ENCODE assay signal across 20 cellular contexts in the genomic region with DNA sequence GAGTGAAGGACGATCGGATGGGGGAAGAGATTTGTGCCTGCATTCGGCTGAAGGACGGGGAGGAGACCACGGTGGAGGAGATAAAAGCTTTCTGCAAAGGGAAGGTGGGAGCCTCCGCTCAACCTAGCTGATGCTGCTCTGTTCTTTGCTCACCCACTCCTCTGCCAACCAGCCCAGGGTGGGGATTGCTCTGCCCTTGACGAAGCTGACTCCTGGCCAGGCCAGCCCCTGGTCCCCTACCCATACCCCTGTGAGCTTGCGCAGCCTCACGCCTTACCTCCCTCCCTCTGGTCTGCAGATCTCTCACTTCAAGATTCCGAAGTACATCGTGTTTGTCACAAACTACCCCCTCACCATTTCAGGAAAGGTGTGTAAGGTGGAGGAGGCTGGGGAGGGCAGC. TPM values are rescaled to one million over a fixed set of nuclear protein-coding genes. Genes with fewer than 3 reads are reported as not detected.
DNase-seq lines count a peak whose midpoint lies in the region; ATAC-seq and TF ChIP-seq lines count a peak whose summit lies in the region.
"Had no signal": no experiment of that assay in that cellular context is flagged by ENCODE, and none has a peak within 500 bp of the region (broad histone marks: within the 10 kb centered on the region; RNA-seq: fewer than 3 reads in every experiment).

No MANE protein-coding gene starts in this region.

- H3K36me3 ChIP-seq in Panc1 (ENCODE audit: control insufficient read depth, insufficient read depth, low read length) (no peaks in the 10 kb centered on the region), trophoblast cell (ENCODE audit: control insufficient read depth in 1 of 2, insufficient read depth in 2 of 2, low read length in 2 of 2) (peaks cover 31 to 34% of the 10 kb centered on the region in 2 experiments)
- H3K36me3 ChIP-seq: BE2C had no signal

- H2AK5ac ChIP-seq in trophoblast cell (ENCODE audit: low read length): no peak overlapping the region

- no peak overlapping the region for H2BK120ac ChIP-seq in trophoblast cell (ENCODE audit: insufficient read depth, low read length, poor library complexity)

- no CpG with 5 or more reads among the region's 11 CpGs for WGBS in trophoblast cell (ENCODE audit: extremely low coverage, insufficient coverage, insufficient read length)

- H4K8ac ChIP-seq in trophoblast cell (ENCODE audit: low read depth, low read length): no peak overlapping the region

- intact Hi-C loops in Panc1 (cut with micrococcal nuclease; ENCODE audit: unreplicated experiment): no loop called here

- H3K4me1 ChIP-seq in Panc1 (ENCODE audit: control insufficient read depth, insufficient read depth, low read length): peaks cover 4% of the 10 kb centered on the region; the same call in 1 of the 2 replicates
- H3K4me1 ChIP-seq in trophoblast cell (ENCODE audit: control insufficient read depth in 1 of 2, insufficient read depth in 2 of 2, low read length in 2 of 2): peaks cover 2 to 7% of the 10 kb centered on the region in 2 experiments
- H3K4me1 ChIP-seq: BE2C had no signal

- peaks cover 4% of the 10 kb centered on the region for H3K79me2 ChIP-seq in trophoblast cell (ENCODE audit: control insufficient read depth, insufficient read depth, low read length, poor library complexity)

- no peak overlapping the region for H3K23ac ChIP-seq in trophoblast cell (ENCODE audit: low read length)

- DNase-seq in Panc1 (ENCODE audit: low read depth, low spot score): no peak
- peak; percentile 69 for DNase-seq in chondrocyte (ENCODE audit: low spot score)
- no peak for DNase-seq in trophoblast cell
- DNase-seq in hepatic stellate cell (ENCODE audit: low spot score): no peak
- DNase-seq in NCI-H1092 treated with DMSO at 0.1 percent for 48 hours (lab: John Stamatoyannopoulos, UW): no peak
- no peak for DNase-seq in DMS 273 (lab: John Stamatoyannopoulos, UW; ENCODE audit: unreplicated experiment)
- DNase-seq: ACHN; BE2C; Caco-2; CD4-positive, alpha-beta T cell; DMS153; DMS79; GF-D8; GOT3; H7; IMR-90; KBM-7 had no signal

- no peak overlapping the region for H4K91ac ChIP-seq in trophoblast cell (ENCODE audit: low read depth, low read length)

- TF ChIP-seq CTCF in Panc1 (IDR thresholded peaks at IDR 0.05) (no peak), chondrocyte (IDR thresholded peaks at IDR 0.05) (no peak)

- H2AFZ ChIP-seq in trophoblast cell (ENCODE audit: insufficient read depth, low read length, poor library complexity): no peak overlapping the region

- H3K4me1 Mint-ChIP-seq in chondrocyte (ENCODE audit: low read depth): peaks cover 7% of the 10 kb centered on the region

- no peak overlapping the region for H2BK5ac ChIP-seq in trophoblast cell (ENCODE audit: low read depth, low read length, poor library complexity)

- POLR2A ChIA-PET in Panc1 (lab: Charles Lee): no interaction called here

- no peak overlapping the region for H3K18ac ChIP-seq in trophoblast cell (ENCODE audit: low read length)

- H3K27ac ChIP-seq in Panc1 (ENCODE audit: low read length) (no peak overlapping the region), trophoblast cell (ENCODE audit: low read depth, low read length) (no peak overlapping the region)
- H3K27ac ChIP-seq: C4-2B had no signal

- no peak overlapping the region for H4K12ac ChIP-seq in trophoblast cell (ENCODE audit: low read depth, low read length)

- H3K9me3 ChIP-seq in Panc1 (ENCODE audit: control insufficient read depth, insufficient read depth, low read depth, low read length) (no peaks in the 10 kb centered on the region), trophoblast cell (ENCODE audit: insufficient read depth, low read depth, low read length) (peaks cover 3% of the 10 kb centered on the region)
- H3K9me3 ChIP-seq: BE2C, Caco-2 had no signal

- no peak overlapping the region for H3K14ac ChIP-seq in trophoblast cell (ENCODE audit: low read length)

- H3K27ac Mint-ChIP-seq in chondrocyte (ENCODE audit: unreplicated experiment): no peak overlapping the region
- H3K27ac Mint-ChIP-seq: CD4-positive, alpha-beta T cell had no signal

- peaks cover 1% of the 10 kb centered on the region for H3K79me1 ChIP-seq in trophoblast cell (ENCODE audit: low read length)

- H3K4me2 ChIP-seq in trophoblast cell (ENCODE audit: low read length): no peak overlapping the region

- H3K36me3 Mint-ChIP-seq in chondrocyte (ENCODE audit: low read depth): peaks cover 2% of the 10 kb centered on the region

- H3K4me3 ChIP-seq in Panc1 (ENCODE audit: low read depth in 2 of 2, low read length in 2 of 2): no peak overlapping the region
- H3K4me3 ChIP-seq in trophoblast cell (ENCODE audit: low read depth, low read length): peak overlapping the region; percentile 21

- no peaks in the 10 kb centered on the region for H3K27me3 ChIP-seq in Panc1 (ENCODE audit: control insufficient read depth, insufficient read depth, low read length)
- no peaks in the 10 kb centered on the region for H3K27me3 ChIP-seq in trophoblast cell (ENCODE audit: insufficient read depth, low read length)

- H3K27me3 Mint-ChIP-seq in chondrocyte (ENCODE audit: low read depth): no peaks in the 10 kb centered on the region

- ATAC-seq in Panc1 (no peak), HG02884 (IDR thresholded peaks at IDR 0.05; ENCODE audit: unreplicated experiment) (no peak)

- H3K4me3 Mint-ChIP-seq in chondrocyte (ENCODE audit: unreplicated experiment): no peak overlapping the region
- H3K4me3 Mint-ChIP-seq: CD4-positive, alpha-beta T cell had no signal

- CTCF ChIA-PET in Panc1 (lab: Charles Lee): interaction anchor here (0.6 to 0.7 kb wide), 2 partner anchors 70 to 76 kb away, joined by 3 read pairs; a partner anchor contains a TSS

- no peak overlapping the region for H2BK12ac ChIP-seq in trophoblast cell (ENCODE audit: low read length)

- no peaks in the 10 kb centered on the region for H3K9me3 Mint-ChIP-seq in chondrocyte (ENCODE audit: low read depth)
- H3K9me3 Mint-ChIP-seq: CD4-positive, alpha-beta T cell had no signal

- in situ Hi-C loops in Panc1 (cut with HindIII; ENCODE audit: low pct_unique_long_range_greater_than_20kb, low sequenced_read_pairs): no loop called here

- BruUV-seq in Panc1 (replicated peaks; lab: Mats Ljungman, UMichigan): TSS peak; percentile 66

- no peak overlapping the region for H3K9ac ChIP-seq in trophoblast cell (ENCODE audit: low read length)

- H3K4ac ChIP-seq in trophoblast cell (ENCODE audit: low read depth, low read length): no peak overlapping the region

RNA-seq across cellular contexts. Expression of a gene that starts 4.8 kb away (rescaled TPM):
- total RNA-seq in Panc1 (2021; ENCODE audit: unreplicated experiment) (40.2 TPM), chondrocyte (28.6 to 33.4 TPM (median 29.8 TPM) in 3 replicates)
- 34.6 TPM for polyA plus RNA-seq in Panc1 (2012; ENCODE audit: insufficient read length)
- polyA plus RNA-seq in trophoblast cell (2013): 7.2 and 7.7 TPM in 2 replicates

RNA-seq across cellular contexts. Expression of a gene that starts 5.2 kb away (rescaled TPM):
- total RNA-seq in Panc1 (2021; ENCODE audit: unreplicated experiment): not detected
- polyA plus RNA-seq in Panc1 (2012; ENCODE audit: insufficient read length): 0.92 TPM
- 0.12 TPM in 1 of 3 replicates, not detected in the others for total RNA-seq in chondrocyte
- not detected in 2 replicates for polyA plus RNA-seq in trophoblast cell (2013)
- total RNA-seq: Caco-2; CD4-positive, alpha-beta T cell; Daoy; H7; IMR-90 had no signal

RNA-seq across cellular contexts. Expression of a gene that starts 34.3 kb away (rescaled TPM):
- total RNA-seq in Panc1 (2021; ENCODE audit: unreplicated experiment): 2.2 TPM
- polyA plus RNA-seq in Panc1 (2012; ENCODE audit: insufficient read length): 3.7 TPM
- 0.99 to 1.2 TPM (median 1.00 TPM) in 3 replicates for total RNA-seq in chondrocyte
- 0.08 and 0.18 TPM in 2 replicates for polyA plus RNA-seq in trophoblast cell (2013)

RNA-seq across cellular contexts. Expression of a gene that starts 47.9 kb away (rescaled TPM):
- total RNA-seq in Panc1 (2021; ENCODE audit: unreplicated experiment) (17.2 TPM), chondrocyte (17.4 to 22.5 TPM (median 19.9 TPM) in 3 replicates)
- 35.8 TPM for polyA plus RNA-seq in Panc1 (2012; ENCODE audit: insufficient read length)
- 70.4 and 74.8 TPM in 2 replicates for polyA plus RNA-seq in trophoblast cell (2013)

RNA-seq across cellular contexts. Expression of a gene that starts 58.6 kb away (rescaled TPM):
- total RNA-seq in Panc1 (2021; ENCODE audit: unreplicated experiment): 0.92 TPM
- polyA plus RNA-seq in Panc1 (2012; ENCODE audit: insufficient read length): 0.67 TPM
- not detected in 3 replicates for total RNA-seq in chondrocyte
- polyA plus RNA-seq in trophoblast cell (2013): 14.5 and 16.1 TPM in 2 replicates
- total RNA-seq: CD4-positive, alpha-beta T cell; Daoy; IMR-90 had no signal
